8 cellular contexts compared by ENCODE assay signal in genomic region chr15:20624085-20624484, GRCh38.
DNase-seq lines count a peak whose midpoint lies in the region; ATAC-seq and TF ChIP-seq lines count a peak whose summit lies in the region.
"Not testable (repeated sequence)": the region's sequence is repeated elsewhere in the genome, so short reads cannot be mapped to it uniquely, and the experiment has no call there.

No MANE protein-coding gene starts in this region.

- peak; percentile 84 for ATAC-seq in HCT116
- ATAC-seq in stimulated activated memory B cell treated with anti-CD40 and anti-IgM and Interleukin-4, amounts not matched to agents 10 μg/mL and 1 μg/mL and 100 μg/mL, for 72 hours: peak; percentile 42

- intact Hi-C loops in Caco-2 (cut with micrococcal nuclease; ENCODE audit: unreplicated experiment); HCT116 (cut with micrococcal nuclease): not testable (repeated sequence)

- not testable (repeated sequence) for H3K79me2 ChIP-seq in HCT116 (ENCODE audit: insufficient read depth, low read length)

- not testable (repeated sequence) for H3K36me3 ChIP-seq in Caco-2 (ENCODE audit: control insufficient read depth, insufficient read depth, low read length); HCT116 (ENCODE audit: control insufficient read depth in 1 of 2, insufficient read depth in 2 of 2, low read length in 2 of 2); MG63; endodermal cell (ENCODE audit: control insufficient read depth, insufficient read depth, low read length)

- not testable (repeated sequence) for H3K27ac ChIP-seq in HCT116 (ENCODE audit: low read depth, low read length); endodermal cell (ENCODE audit: low read depth, low read length)

- TF ChIP-seq RAD21 in HCT116 (IDR thresholded peaks at IDR 0.05; ENCODE audit: low read depth): not testable (repeated sequence)

- CTCF ChIA-PET in Caco-2 (lab: Charles Lee); HCT116 (lab: Charles Lee): not testable (repeated sequence)

- in situ Hi-C loops in SK-MEL-5 (cut with HindIII; ENCODE audit: low pct_unique_long_range_greater_than_20kb, low sequenced_read_pairs): not testable (repeated sequence)

- TF ChIP-seq CTCF in Caco-2 (IDR thresholded peaks at IDR 0.05; ENCODE audit: insufficient read depth in 1 of 2, low read depth in 1 of 2, low read length in 1 of 2, severe bottlenecking in 1 of 2, unreplicated experiment in 1 of 2) (peak in 1 of 2 experiments; percentile 37), HCT116 (IDR thresholded peaks at IDR 0.05 in 2 of 3, conservative IDR thresholded peaks at IDR 0.05 in 1 of 3; ENCODE audit: borderline replicate concordance in 1 of 3, insufficient read depth in 1 of 3, low read depth in 2 of 3, low read length in 2 of 3) (peak in 1 of 3 experiments; percentile 24; a peak in 1 of 6 replicates), endodermal cell (conservative IDR thresholded peaks at IDR 0.05) (peak; percentile 12)

- 57 to 65% methylated on average over 2 to 3 of the region's 3 CpGs for WGBS in endodermal cell (ENCODE audit: insufficient coverage in 1 of 2, insufficient read length in 1 of 2), 2 experiments

- not testable (repeated sequence) for H3K27ac Mint-ChIP-seq in Caco-2 (ENCODE audit: unreplicated experiment); endodermal cell; stimulated activated memory B cell treated with anti-CD40 and anti-IgM and Interleukin-4, amounts not matched to agents 10 μg/mL and 1 μg/mL and 100 μg/mL, for 72 hours

- not testable (repeated sequence) for TF ChIP-seq POLR2A in HCT116 (IDR thresholded peaks at IDR 0.05; ENCODE audit: borderline replicate concordance, extremely low read depth, insufficient read depth, insufficient read length)

- H3K9me3 ChIP-seq in Caco-2; HCT116 (ENCODE audit: control insufficient read depth in 1 of 2, insufficient read depth in 1 of 2, low read depth in 1 of 2, low read length in 2 of 2); MG63; endodermal cell (ENCODE audit: control insufficient read depth, low read length): not testable (repeated sequence)

- not testable (repeated sequence) for H3K27me3 ChIP-seq in Caco-2 (replicated peaks; ENCODE audit: control insufficient read depth, insufficient read depth, low read length); HCT116 (ENCODE audit: insufficient read depth, low read length); MG63; endodermal cell (ENCODE audit: control insufficient read depth, insufficient read depth, low read length, poor library complexity, severe bottlenecking)

- H3K4me1 Mint-ChIP-seq in Caco-2 (ENCODE audit: low read depth, unreplicated experiment); endodermal cell; stimulated activated memory B cell treated with anti-CD40 and anti-IgM and Interleukin-4, amounts not matched to agents 10 μg/mL and 1 μg/mL and 100 μg/mL, for 72 hours: not testable (repeated sequence)

- H4K20me1 ChIP-seq in HCT116 (ENCODE audit: insufficient read depth): not testable (repeated sequence)

- H3K4me3 Mint-ChIP-seq in Caco-2 (ENCODE audit: unreplicated experiment); endodermal cell; stimulated activated memory B cell treated with anti-CD40 and anti-IgM and Interleukin-4, amounts not matched to agents 10 μg/mL and 1 μg/mL and 100 μg/mL, for 72 hours: not testable (repeated sequence)

- not testable (repeated sequence) for H3K9me3 Mint-ChIP-seq in Caco-2 (ENCODE audit: unreplicated experiment); stimulated activated memory B cell treated with anti-CD40 and anti-IgM and Interleukin-4, amounts not matched to agents 10 μg/mL and 1 μg/mL and 100 μg/mL, for 72 hours
- peaks cover 15% of the 10 kb centered on the region for H3K9me3 Mint-ChIP-seq in endodermal cell

- H3K9ac ChIP-seq in HCT116 (ENCODE audit: low read length); endodermal cell (ENCODE audit: extremely low read depth, low read length, poor library complexity, severe bottlenecking): not testable (repeated sequence)

- RAD21 ChIA-PET in HCT116 (lab: Charles Lee; ENCODE audit: low non-redundant PET in 1 of 2, low total read pairs in 2 of 2, uncharacterized antibody in 2 of 2, unreplicated experiment in 2 of 2): not testable (repeated sequence)

- H3K4me3 ChIP-seq in Caco-2 (ENCODE audit: low read depth, low read length); HCT116 (replicated peaks in 1 of 2; ENCODE audit: low read depth in 1 of 2, low read length in 2 of 2); MG63; endodermal cell (ENCODE audit: low read length): not testable (repeated sequence)

- not testable (repeated sequence) for H3K36me3 Mint-ChIP-seq in Caco-2 (ENCODE audit: insufficient read depth, unreplicated experiment); endodermal cell (ENCODE audit: low read depth); stimulated activated memory B cell treated with anti-CD40 and anti-IgM and Interleukin-4, amounts not matched to agents 10 μg/mL and 1 μg/mL and 100 μg/mL, for 72 hours

- H3K4me2 ChIP-seq in HCT116 (ENCODE audit: low read length): not testable (repeated sequence)

- not testable (repeated sequence) for H3K27me3 Mint-ChIP-seq in Caco-2 (ENCODE audit: insufficient read depth, unreplicated experiment); endodermal cell (ENCODE audit: insufficient read depth); stimulated activated memory B cell treated with anti-CD40 and anti-IgM and Interleukin-4, amounts not matched to agents 10 μg/mL and 1 μg/mL and 100 μg/mL, for 72 hours

- DNase-seq in Caco-2: peak; percentile 54 to 63
- not testable (repeated sequence) for DNase-seq in HCT116 (ENCODE audit: low read depth, low spot score)
- peak; percentile 18 for DNase-seq in MG63
- peak; percentile 56 for DNase-seq in SK-MEL-5 (ENCODE audit: low read depth, low spot score)
- peak; percentile 22 for DNase-seq in activated CD8-positive, alpha-beta memory T cell treated with anti-CD3 and anti-CD28 coated beads, Interleukin-2, amount 50 U/mL, for 4 hours
- peak; percentile 40 for DNase-seq in endodermal cell
- DNase-seq in islet precursor cell: peak; percentile 31

- not testable (repeated sequence) for BruUV-seq in Caco-2 (replicated peaks; lab: Mats Ljungman, UMichigan); HCT116 (replicated peaks; lab: Mats Ljungman, UMichigan)

- not testable (repeated sequence) for H3K4me1 ChIP-seq in Caco-2; HCT116 (ENCODE audit: control insufficient read depth in 1 of 2, insufficient read depth in 2 of 2, low read length in 2 of 2); endodermal cell (ENCODE audit: control insufficient read depth, insufficient read depth, low read length)

- POLR2A ChIA-PET in Caco-2 (lab: Charles Lee); HCT116 (lab: Charles Lee): not testable (repeated sequence)

- H2AFZ ChIP-seq in HCT116 (ENCODE audit: low read depth, low read length, poor library complexity, severe bottlenecking): not testable (repeated sequence)

- not testable (repeated sequence) for H3K9me2 ChIP-seq in HCT116 (ENCODE audit: insufficient read depth)
